1 cellular context compared by ENCODE assay signal in genomic region chr1:155086856-155087535, GRCh38.
TF ChIP-seq lines count a peak whose summit lies in the region.

No MANE protein-coding gene starts in this region.

TF ChIP-seq in HEK293, 187 proteins besides CTCF, POLR2A, EP300 and RAD21 (continued from another document and continues in another):
- TF ChIP-seq AEBP2 (tag by site-specific recombination; IDR thresholded peaks at IDR 0.05; ENCODE audit: borderline replicate concordance) (no peak), ZSCAN4 (tag by site-specific recombination; IDR thresholded peaks at IDR 0.05) (no peak), ZNF776 (tag by site-specific recombination; IDR thresholded peaks at IDR 0.05; ENCODE audit: borderline replicate concordance) (no peak), ZNF510 (tag by site-specific recombination; IDR thresholded peaks at IDR 0.05; ENCODE audit: insufficient replicate concordance) (no peak), PRDM4 (tag by site-specific recombination; IDR thresholded peaks at IDR 0.05) (no peak), ZNF585B (tag by site-specific recombination; IDR thresholded peaks at IDR 0.05) (no peak), REPIN1 (tag by site-specific recombination; IDR thresholded peaks at IDR 0.05; ENCODE audit: low read depth) (no peak), ZNF423 (tag by site-specific recombination; IDR thresholded peaks at IDR 0.05) (no peak), ELK4 (IDR thresholded peaks at IDR 0.05; ENCODE audit: borderline replicate concordance, low read depth, low read length) (no peak), ZNF280D (tag by site-specific recombination; IDR thresholded peaks at IDR 0.05) (no peak), ZSCAN5A (tag by site-specific recombination; IDR thresholded peaks at IDR 0.05) (no peak), ZNF677 (tag by site-specific recombination; IDR thresholded peaks at IDR 0.05) (no peak), ZNF600 (tag by site-specific recombination; IDR thresholded peaks at IDR 0.05) (no peak), GLIS2 (tag by site-specific recombination; IDR thresholded peaks at IDR 0.05) (0 out of 2 replicates have a peak, but pooled peaks have one; percentile 11), PRDM10 (tag by site-specific recombination; IDR thresholded peaks at IDR 0.05) (0 out of 2 replicates have a peak, but pooled peaks have one; percentile 8), ZNF791 (tag by site-specific recombination; IDR thresholded peaks at IDR 0.05) (no peak), ZNF692 (tag by site-specific recombination; IDR thresholded peaks at IDR 0.05) (peak; percentile 36; the same call in 1 of the 2 replicates), HOXC10 (CRISPR knock-in tag; IDR thresholded peaks at IDR 0.05) (no peak), ZNF518A (tag by site-specific recombination; conservative IDR thresholded peaks at IDR 0.05; ENCODE audit: low read depth) (no peak), ZNF148 (tag by site-specific recombination; IDR thresholded peaks at IDR 0.05; ENCODE audit: borderline replicate concordance) (no peak), ZNF830 (tag by site-specific recombination; IDR thresholded peaks at IDR 0.05; ENCODE audit: low read depth) (no peak), SP2 (tag by site-specific recombination; IDR thresholded peaks at IDR 0.05) (peak; percentile 26; the same call in 1 of the 2 replicates), KLF9 (tag by site-specific recombination; IDR thresholded peaks at IDR 0.05; ENCODE audit: low read depth) (no peak), BCL11A (tag by site-specific recombination; IDR thresholded peaks at IDR 0.05; ENCODE audit: low read depth) (no peak), ZNF24 (tag by site-specific recombination; IDR thresholded peaks at IDR 0.05) (no peak), ZNF404 (tag by site-specific recombination; IDR thresholded peaks at IDR 0.05) (no peak), ZFP69B (tag by site-specific recombination; IDR thresholded peaks at IDR 0.05) (peak; percentile 48), ZNF335 (tag by site-specific recombination; conservative IDR thresholded peaks at IDR 0.05) (no peak)
